12 cellular contexts compared by ENCODE assay signal in the genomic region with DNA sequence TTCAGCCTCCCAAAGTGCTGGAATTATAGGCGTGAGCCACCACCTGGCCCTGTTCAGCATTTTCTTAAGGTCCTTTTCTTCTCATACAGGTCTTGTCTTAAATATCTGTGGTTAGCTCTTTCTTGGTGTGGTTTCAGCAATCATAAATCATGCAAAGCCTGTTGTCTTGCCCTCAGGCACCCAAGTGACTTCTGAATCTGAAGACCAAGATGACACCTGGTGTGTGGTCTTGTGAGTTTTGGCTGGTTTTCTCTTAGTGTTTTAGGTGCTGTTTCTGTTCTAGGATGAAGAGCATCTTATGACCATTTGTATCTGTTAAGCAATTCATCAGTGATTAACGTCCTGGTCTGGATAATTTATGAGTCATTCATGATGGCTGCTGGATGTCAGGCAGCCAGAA. TPM values are rescaled to one million over a fixed set of nuclear protein-coding genes. Genes with fewer than 3 reads are reported as not detected.
A peak's percentile ranks its signal among the peaks of the same experiment; 100 is the strongest.
DNase-seq lines count a peak whose midpoint lies in the region; ATAC-seq and TF ChIP-seq lines count a peak whose summit lies in the region.
"Had no signal": no experiment of that assay in that cellular context is flagged by ENCODE, and none has a peak within 500 bp of the region (broad histone marks: within the 10 kb centered on the region; RNA-seq: fewer than 3 reads in every experiment).

No MANE protein-coding gene starts in this region.

- WGBS in adrenal gland, 4 donors, result 29 to 38% (median 35%) methylated on average over 2 of the region's 2 CpGs

- H3K27ac ChIP-seq in adrenal gland, result no peak overlapping the region
- H3K27ac ChIP-seq: prostate gland, SK-N-MC, stomach had no signal

- H3K4me1 ChIP-seq in adrenal gland (replicated peaks in 1 of 2), result no peaks in the 10 kb centered on the region
- H3K4me1 ChIP-seq: prostate gland, stomach had no signal

- DNase-seq in cardiac fibroblast (ENCODE audit: low read depth in 2 of 2) (peak; percentile 17 to 35), posterior cingulate gyrus (no peak), mesenteric fat pad (ENCODE audit: low spot score) (no peak), adrenal gland (no peak)
- DNase-seq: stomach had no signal

- H3K9me3 ChIP-seq in adrenal gland (replicated peaks in 1 of 3), result no peaks in the 10 kb centered on the region
- H3K9me3 ChIP-seq: prostate gland, stomach had no signal

- peaks cover 4% of the 10 kb centered on the region for H3K27me3 ChIP-seq in adrenal gland

- H3K4me3 ChIP-seq in cardiac fibroblast (replicated peaks in 1 of 2; ENCODE audit: low read depth in 2 of 2, low read length in 2 of 2) (no peak overlapping the region), adrenal gland (no peak overlapping the region)
- H3K4me3 ChIP-seq: prostate gland, SK-N-MC, stomach had no signal

- no peak for TF ChIP-seq CTCF in cardiac fibroblast (IDR thresholded peaks at IDR 0.05; ENCODE audit: low read depth, low read length)
- no peak for TF ChIP-seq CTCF in adrenal gland (IDR thresholded peaks at IDR 0.05)

- peak; percentile 95 for ATAC-seq in GM18498 (IDR thresholded peaks at IDR 0.05; ENCODE audit: unreplicated experiment)
- ATAC-seq in GM21723 (IDR thresholded peaks at IDR 0.05; ENCODE audit: unreplicated experiment), result peak; percentile 88
- ATAC-seq in HG03565 (IDR thresholded peaks at IDR 0.05; ENCODE audit: unreplicated experiment), result peak; percentile 53
- ATAC-seq in GM19328 (IDR thresholded peaks at IDR 0.05; ENCODE audit: unreplicated experiment), result no peak

- no peaks in the 10 kb centered on the region for H3K36me3 ChIP-seq in adrenal gland (replicated peaks in 1 of 2)
- H3K36me3 ChIP-seq: prostate gland had no signal

- intact Hi-C loops in posterior cingulate gyrus (cut with DNase I) (no loop called here), adrenal gland (cut with DNase I) (no loop called here)

- TF ChIP-seq POLR2A in adrenal gland (IDR thresholded peaks at IDR 0.05), result no peak

RNA-seq across cellular contexts. Expression of gene CFAP298, which starts 12.5 kb away (rescaled TPM):
- 29.2 TPM for total RNA-seq in mesenteric fat pad
- 10 to 100 TPM; 20.3 to 51.9 (median 34.5) TPM for total RNA-seq in adrenal gland
- 100 to 1,000 TPM in 1 of 3 donors, 10 to 100 TPM in 2; 48.9 to 101 (median 85.9) TPM for polyA plus RNA-seq in adrenal gland

RNA-seq across cellular contexts. Expression of gene TCP10L, which starts 39.4 kb away (rescaled TPM):
- total RNA-seq in mesenteric fat pad (0.13 TPM), adrenal gland (1 to 10 TPM in 2 of 8 donors, under 1 TPM in 4, not detected in 2; 0.28 to 2.0 (median 0.78) TPM)
- 1 to 10 TPM in 2 of 3 donors, under 1 TPM in 1; 0.79 to 3.0 (median 2.3) TPM for polyA plus RNA-seq in adrenal gland
- total RNA-seq: HT-29 had no signal

Comparison
In these comparisons a context has a peak if more than half of its experiments do, and no peak if none do; other contexts are left out.
1. DNase-seq: peak in cardiac fibroblast (2 of 2); none in posterior cingulate gyrus (0 of 10), mesenteric fat pad (single experiment) and adrenal gland (0 of 7).